ENCODE assay signal across 30 cellular contexts in genomic region chr22:35103756-35104155, GRCh38. TPM values are rescaled to one million over a fixed set of nuclear protein-coding genes. Genes with fewer than 3 reads are reported as not detected.
"Had no signal": no experiment of that assay in that cellular context is flagged by ENCODE, and none has a peak within 500 bp of the region (broad histone marks: within the 10 kb centered on the region; RNA-seq: fewer than 3 reads in every experiment).

No MANE protein-coding gene starts in this region.

- H3K27ac Mint-ChIP-seq: activated CD4-positive, alpha-beta memory T cell treated with anti-CD3 and anti-CD28 coated beads, Interleukin-2, amount 10 ng/mL, durations not matched to agents 7 days and 5 days; activated naive CD4-positive, alpha-beta T cell treated with anti-CD3 and anti-CD28 coated beads, Interleukin-2, amount 10 ng/mL, durations not matched to agents 7 days and 5 days; activated naive CD8-positive, alpha-beta T cell treated with anti-CD3 and anti-CD28 coated beads for 36 hours; activated T-helper 17 cell treated with anti-CD3 and anti-CD28 coated beads, Interleukin-2, amount 50 U/mL, for 72 hours; T-cell had no signal

- FAIRE-seq: TTC549 had no signal

- ATAC-seq: activated T-helper 17 cell treated with anti-CD3 and anti-CD28 coated beads, Interleukin-2, amount 50 U/mL, for 72 hours; T-cell had no signal

- H2AFZ ChIP-seq: PC-9 had no signal

- H3K27me3 ChIP-seq: brain microvascular endothelial cell, cardiac muscle cell had no signal

- H3K4me3 ChIP-seq: cardiac muscle cell, PC-9, SK-N-MC had no signal

- H3K4me1 Mint-ChIP-seq: activated CD4-positive, alpha-beta memory T cell treated with anti-CD3 and anti-CD28 coated beads, Interleukin-2, amount 10 ng/mL, durations not matched to agents 7 days and 5 days; activated naive CD4-positive, alpha-beta T cell treated with anti-CD3 and anti-CD28 coated beads, Interleukin-2, amount 10 ng/mL, durations not matched to agents 7 days and 5 days; activated naive CD8-positive, alpha-beta T cell treated with anti-CD3 and anti-CD28 coated beads for 36 hours; activated T-helper 17 cell treated with anti-CD3 and anti-CD28 coated beads, Interleukin-2, amount 50 U/mL, for 72 hours; T-cell had no signal

- H3K4me3 Mint-ChIP-seq: activated CD4-positive, alpha-beta memory T cell treated with anti-CD3 and anti-CD28 coated beads, Interleukin-2, amount 10 ng/mL, durations not matched to agents 7 days and 5 days; activated naive CD4-positive, alpha-beta T cell treated with anti-CD3 and anti-CD28 coated beads, Interleukin-2, amount 10 ng/mL, durations not matched to agents 7 days and 5 days; activated naive CD8-positive, alpha-beta T cell treated with anti-CD3 and anti-CD28 coated beads for 36 hours; activated T-helper 17 cell treated with anti-CD3 and anti-CD28 coated beads, Interleukin-2, amount 50 U/mL, for 72 hours; T-cell had no signal

- H3K4me2 ChIP-seq: PC-9 had no signal

- H3K36me3 ChIP-seq: brain microvascular endothelial cell, cardiac muscle cell had no signal

- H3K36me3 Mint-ChIP-seq: activated naive CD4-positive, alpha-beta T cell treated with anti-CD3 and anti-CD28 coated beads, Interleukin-2, amount 10 ng/mL, durations not matched to agents 7 days and 5 days; activated naive CD8-positive, alpha-beta T cell treated with anti-CD3 and anti-CD28 coated beads for 36 hours; T-cell had no signal

- DNase-seq: activated CD4-positive, alpha-beta memory T cell treated with anti-CD3 and anti-CD28 coated beads, Interleukin-2, amount 10 ng/mL, durations not matched to agents 7 days and 5 days; activated CD4-positive, alpha-beta T cell treated with anti-CD3 and anti-CD28 coated beads, Interleukin-2, amount 50 U/mL, for 1 hour; activated CD4-positive, CD25-positive, alpha-beta regulatory T cell; activated gamma-delta T cell; activated naive CD4-positive, alpha-beta T cell treated with anti-CD3 and anti-CD28 coated beads, Interleukin-2, amount 10 ng/mL, durations not matched to agents 7 days and 5 days; activated naive CD8-positive, alpha-beta T cell treated with anti-CD3 and anti-CD28 coated beads for 36 hours; activated T-cell treated with anti-CD3 and anti-CD28 coated beads for 4 hours; activated T-cell treated with anti-CD3 and anti-CD28 coated beads, Interleukin-2, amount 50 U/mL, for 48 hours; brain microvascular endothelial cell; KG1; MV-4-11; NCI-H1092 treated with DMSO at 0.1 percent for 48 hours; NCI-H1436; NCI-H1694 treated with DMSO at 0.1 percent for 48 hours; NCI-H2081; NCI-H510A treated with DMSO at 0.1 percent for 48 hours; NCI-H69; PC-9; SIG-M5; T-cell; T-helper 2 cell; T1000 had no signal

- H3K27ac ChIP-seq: brain microvascular endothelial cell, cardiac muscle cell, PC-9, SK-N-MC, VCaP had no signal

- H3K9me3 Mint-ChIP-seq: activated CD4-positive, alpha-beta memory T cell treated with anti-CD3 and anti-CD28 coated beads, Interleukin-2, amount 10 ng/mL, durations not matched to agents 7 days and 5 days; activated naive CD4-positive, alpha-beta T cell treated with anti-CD3 and anti-CD28 coated beads, Interleukin-2, amount 10 ng/mL, durations not matched to agents 7 days and 5 days had no signal

RNA-seq across cellular contexts. Expression of gene ISX, which starts 37.8 kb away (rescaled TPM):
- total RNA-seq: activated CD4-positive, alpha-beta memory T cell treated with anti-CD3 and anti-CD28 coated beads, Interleukin-2, amount 10 ng/mL, durations not matched to agents 7 days and 5 days; activated CD8-positive, alpha-beta memory T cell treated with anti-CD3 and anti-CD28 coated beads for 36 hours; activated naive CD8-positive, alpha-beta T cell treated with anti-CD3 and anti-CD28 coated beads for 36 hours; activated T-helper 17 cell treated with anti-CD3 and anti-CD28 coated beads, Interleukin-2, amount 50 U/mL, for 72 hours; cardiac muscle cell; MCF 10A; PC-9; RPMI7951; T-cell had no signal
- polyA plus RNA-seq: cardiac muscle cell had no signal
